ENCODE assay signal across 8 cellular contexts in the genomic region with DNA sequence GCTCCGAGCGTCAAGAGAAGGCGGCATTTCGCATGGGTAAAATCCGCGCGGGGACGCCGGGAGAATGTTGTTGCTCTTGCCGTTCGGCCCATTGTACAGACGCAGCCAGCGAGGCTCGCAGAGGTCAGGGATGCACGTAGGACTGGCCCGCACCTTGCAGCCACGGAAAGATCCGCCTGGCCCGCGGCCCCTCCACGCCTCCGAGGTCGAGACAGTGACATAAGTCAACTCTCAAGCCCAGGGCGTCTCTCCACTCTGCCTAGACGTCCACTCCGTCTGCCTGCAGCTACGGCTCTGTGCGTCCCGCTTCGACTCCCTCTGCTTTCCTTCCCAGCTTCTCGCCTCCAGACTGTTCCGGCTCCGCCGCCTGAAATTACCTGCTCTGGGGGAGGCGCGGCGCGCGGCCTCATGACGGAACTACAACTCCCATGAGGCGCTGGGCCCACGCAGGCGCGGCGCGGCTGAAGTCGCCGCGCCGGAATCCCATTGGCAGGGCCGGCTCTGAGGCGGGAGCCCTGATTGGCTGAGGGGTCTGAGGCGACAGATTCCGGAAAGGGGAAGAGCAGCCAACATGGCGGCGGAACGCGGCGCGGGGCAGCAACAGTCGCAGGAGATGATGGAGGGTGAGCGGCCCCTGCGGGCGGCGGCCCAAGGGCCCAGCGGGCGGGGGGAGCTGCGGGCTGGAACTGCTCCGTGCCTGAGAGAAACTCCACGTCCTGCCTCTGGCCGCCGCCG. TPM values are rescaled to one million over a fixed set of nuclear protein-coding genes. Genes with fewer than 3 reads are reported as not detected.
DNase-seq lines count a peak whose midpoint lies in the region; FAIRE-seq and TF ChIP-seq lines count a peak whose summit lies in the region.

A gene with protein sequence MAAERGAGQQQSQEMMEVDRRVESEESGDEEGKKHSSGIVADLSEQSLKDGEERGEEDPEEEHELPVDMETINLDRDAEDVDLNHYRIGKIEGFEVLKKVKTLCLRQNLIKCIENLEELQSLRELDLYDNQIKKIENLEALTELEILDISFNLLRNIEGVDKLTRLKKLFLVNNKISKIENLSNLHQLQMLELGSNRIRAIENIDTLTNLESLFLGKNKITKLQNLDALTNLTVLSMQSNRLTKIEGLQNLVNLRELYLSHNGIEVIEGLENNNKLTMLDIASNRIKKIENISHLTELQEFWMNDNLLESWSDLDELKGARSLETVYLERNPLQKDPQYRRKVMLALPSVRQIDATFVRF (plus strand): TSS at position 543 of the 735 bp plus-strand sequence. CDS start 29 bp downstream, at position 572.

- H3K4me1 Mint-ChIP-seq in activated naive CD4-positive, alpha-beta T cell treated with anti-CD3 and anti-CD28 coated beads for 36 hours (ENCODE audit: low read depth) = peaks cover 44% of the 10 kb centered on the region

- H3K36me3 Mint-ChIP-seq in activated naive CD4-positive, alpha-beta T cell treated with anti-CD3 and anti-CD28 coated beads for 36 hours (ENCODE audit: low read depth) = peaks cover 6% of the 10 kb centered on the region

- CTCF ChIA-PET in activated naive CD4-positive, alpha-beta T cell treated with anti-CD3 and anti-CD28 coated beads for 36 hours (lab: Charles Lee) = interaction anchor here (1.6 to 3.3 kb wide), 4 partner anchors 45 to 72 kb away, joined by 3 to 15 read pairs (median 4); no protein-coding TSS in a partner anchor

- peak within 1 kb of the TSS; percentile 85 for H3K27ac Mint-ChIP-seq in activated naive CD4-positive, alpha-beta T cell treated with anti-CD3 and anti-CD28 coated beads for 36 hours

- FAIRE-seq in frontal cortex (lab: Jason Lieb, UNC) = no peak

- intact Hi-C loops in activated naive CD4-positive, alpha-beta T cell treated with anti-CD3 and anti-CD28 coated beads for 36 hours (cut with micrococcal nuclease) = loop anchor here (1.0 to 10.0 kb wide), 13 partner anchors 23 to 732 kb away; partner anchors contain the start of genes ATG4B, DTYMK, FARP2 and HDLBP

- no peaks in the 10 kb centered on the region for H3K9me3 Mint-ChIP-seq in activated naive CD4-positive, alpha-beta T cell treated with anti-CD3 and anti-CD28 coated beads for 36 hours

- H3K4me3 ChIP-seq in GM06990 (replicated peaks; ENCODE audit: low read depth, low read length) (peak within 1 kb of the TSS; percentile 93), HFF-Myc (replicated peaks; ENCODE audit: low read depth, low read length) (peak within 1 kb of the TSS; percentile 87)

- H3K27me3 ChIP-seq in GM06990 (replicated peaks; ENCODE audit: control insufficient read depth, insufficient read depth, low read length) = no peaks in the 10 kb centered on the region

- TF ChIP-seq CTCF in GM06990 (IDR thresholded peaks at IDR 0.05; ENCODE audit: insufficient read depth, low read length, poor library complexity, severe bottlenecking) (peak; percentile 51), HFF-Myc (IDR thresholded peaks at IDR 0.05; ENCODE audit: low read depth, low read length, missing control alignments) (no peak)

- peak within 1 kb of the TSS; percentile 96 for H3K4me3 Mint-ChIP-seq in activated naive CD4-positive, alpha-beta T cell treated with anti-CD3 and anti-CD28 coated beads for 36 hours

- no peaks in the 10 kb centered on the region for H3K27me3 Mint-ChIP-seq in activated naive CD4-positive, alpha-beta T cell treated with anti-CD3 and anti-CD28 coated beads for 36 hours (ENCODE audit: low read depth)

- DNase-seq in GM06990 (ENCODE audit: extremely low read depth, insufficient read length) (peak; percentile 97), HFF-Myc (ENCODE audit: extremely low read depth, low read depth) (peak; percentile 68), NAMALWA (ENCODE audit: low spot score) (peak; percentile 94), SK-N-DZ (ENCODE audit: low spot score) (peak; percentile 92), frontal cortex (ENCODE audit: low spot score in 2 of 2) (peak; percentile 98 to 99), non-pigmented ciliary epithelial cell (ENCODE audit: low read depth) (peak; percentile 66), superior temporal gyrus (ENCODE audit: extremely low spot score) (peak; percentile 95)
- DNase-seq in activated naive CD4-positive, alpha-beta T cell treated with anti-CD3 and anti-CD28 coated beads for 36 hours = peak; percentile 97

- H3K36me3 ChIP-seq in GM06990 (ENCODE audit: control insufficient read depth, insufficient read depth, low read length) = peaks cover 2% of the 10 kb centered on the region; the same call in 1 of the 2 replicates

RNA-seq across cellular contexts. Expression of the gene that starts here (rescaled TPM):
- polyA plus RNA-seq in SK-N-DZ (2014; cell fraction: cytosol; rRNA removed) = 68.1 and 88.7 TPM in 2 replicates
- polyA plus RNA-seq in SK-N-DZ (2014; cell fraction: nucleus; rRNA removed) = 35.0 and 49.3 TPM in 2 replicates
- 10 to 100 TPM; 91.2 to 93.8 TPM for total RNA-seq in activated naive CD4-positive, alpha-beta T cell treated with anti-CD3 and anti-CD28 coated beads for 36 hours
- 48.9 TPM for total RNA-seq in frontal cortex

Comparison
In these comparisons a context has a peak if more than half of its experiments do, and no peak if none do; other contexts are left out.
1. Peak in every context shown above with its lines: DNase-seq and H3K4me3 ChIP-seq.